In the genomic region with DNA sequence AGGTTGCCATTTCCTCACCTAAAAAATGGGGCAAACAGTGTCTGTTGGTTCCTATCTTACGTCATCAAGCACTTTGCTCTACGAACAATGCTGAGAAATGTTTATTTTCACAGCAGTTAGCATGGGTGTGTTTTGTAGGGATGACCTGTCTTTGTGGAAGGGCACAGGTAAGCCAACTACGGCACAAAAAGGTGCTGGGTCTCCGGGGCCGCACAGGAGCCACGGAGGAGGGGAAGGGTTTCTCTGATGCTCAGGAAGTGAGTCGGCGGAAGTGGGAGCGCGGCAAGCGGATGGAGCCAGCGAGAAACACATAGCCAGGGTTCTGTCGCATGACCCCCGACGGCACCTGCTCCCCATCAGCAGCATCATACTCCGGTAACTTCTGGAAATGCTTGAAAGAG, we compare ENCODE assay signal across 13 cellular contexts.
DNase-seq lines count a peak whose midpoint lies in the region; ATAC-seq, FAIRE-seq and TF ChIP-seq lines count a peak whose summit lies in the region.
"Had no signal": no experiment of that assay in that cellular context is flagged by ENCODE, and none has a peak within 500 bp of the region (broad histone marks: within the 10 kb centered on the region; RNA-seq: fewer than 3 reads in every experiment).

No MANE protein-coding gene starts in this region.

- H3K27me3 ChIP-seq in HepG2 (ENCODE audit: control insufficient read depth in 1 of 2, insufficient read depth in 2 of 2, low read length in 2 of 2) (no peaks in the 10 kb centered on the region), right lobe of liver (no peaks in the 10 kb centered on the region), testis (no peaks in the 10 kb centered on the region)
- H3K27me3 ChIP-seq: hepatocyte had no signal

- no peaks in the 10 kb centered on the region for H3K79me2 ChIP-seq in HepG2 (ENCODE audit: insufficient read depth, low read length)
- H3K79me2 ChIP-seq: hepatocyte had no signal

- CTCF ChIA-PET in HepG2 (lab: Yijun Ruan, JAX; ENCODE audit: low intra/inter-chr PET ratio, low total read pairs), result no interaction called here
- CTCF ChIA-PET in activated CD8-positive, alpha-beta memory T cell treated with anti-CD3 and anti-CD28 coated beads, Interleukin-2, amount 10 ng/mL, durations not matched to agents 7 days and 5 days (lab: Charles Lee), result no interaction called here

- no peak overlapping the region for H2AFZ ChIP-seq in HepG2 (ENCODE audit: low read length)
- H2AFZ ChIP-seq: hepatocyte had no signal

- H3K27ac Mint-ChIP-seq in activated CD8-positive, alpha-beta memory T cell treated with anti-CD3 and anti-CD28 coated beads, Interleukin-2, amount 10 ng/mL, durations not matched to agents 7 days and 5 days, result no peak overlapping the region
- H3K27ac Mint-ChIP-seq: endodermal cell had no signal

- DNase-seq in HepG2 (ENCODE audit: low spot score) (no peak), right lobe of liver (no peak), NCI-H2029 (lab: John Stamatoyannopoulos, UW) (peak; percentile 34), testis (peak; percentile 60), AG08396 (ENCODE audit: low spot score) (no peak), omental fat pad (ENCODE audit: low spot score) (no peak), NCI-H510A (lab: John Stamatoyannopoulos, UW) (no peak)
- no peak for DNase-seq in activated CD8-positive, alpha-beta memory T cell treated with anti-CD3 and anti-CD28 coated beads, Interleukin-2, amount 10 ng/mL, durations not matched to agents 7 days and 5 days
- DNase-seq: anterior cingulate cortex, endodermal cell, WERI-Rb-1 had no signal

- H3K27me3 Mint-ChIP-seq in activated CD8-positive, alpha-beta memory T cell treated with anti-CD3 and anti-CD28 coated beads, Interleukin-2, amount 10 ng/mL, durations not matched to agents 7 days and 5 days, result peaks cover 12% of the 10 kb centered on the region

- in situ Hi-C loops in HepG2 (cut with HindIII; ENCODE audit: extremely low pct_ligation_motif_present, low pct_unique_long_range_greater_than_20kb), result no loop called here

- no peak overlapping the region for H3K27ac ChIP-seq in HepG2 (ENCODE audit: extremely low read length, insufficient read depth, low read length)
- H3K27ac ChIP-seq in right lobe of liver, result no peak overlapping the region
- no peak overlapping the region for H3K27ac ChIP-seq in testis
- H3K27ac ChIP-seq: hepatocyte, WERI-Rb-1 had no signal

- TF ChIP-seq EP300 in HepG2 (IDR thresholded peaks at IDR 0.05; ENCODE audit: low read depth in 2 of 2, low read length in 2 of 2) (no peak), HepG2 (CRISPR knock-in tag; IDR thresholded peaks at IDR 0.05; ENCODE audit: borderline replicate concordance) (no peak)

- H3K4me3 Mint-ChIP-seq in activated CD8-positive, alpha-beta memory T cell treated with anti-CD3 and anti-CD28 coated beads, Interleukin-2, amount 10 ng/mL, durations not matched to agents 7 days and 5 days, result peak overlapping the region; percentile 2
- H3K4me3 Mint-ChIP-seq: endodermal cell had no signal

- H3K9me3 ChIP-seq in HepG2 (ENCODE audit: low read length), result no peaks in the 10 kb centered on the region
- H3K9me3 ChIP-seq in right lobe of liver, result no peaks in the 10 kb centered on the region
- H3K9me3 ChIP-seq in testis, result no peaks in the 10 kb centered on the region

- TF ChIP-seq CTCF in HepG2 (CRISPR knock-in tag; IDR thresholded peaks at IDR 0.05) (no peak), right lobe of liver (IDR thresholded peaks at IDR 0.05) (no peak), testis (IDR thresholded peaks at IDR 0.05) (no peak), omental fat pad (IDR thresholded peaks at IDR 0.05) (no peak)

- H3K4me1 Mint-ChIP-seq in activated CD8-positive, alpha-beta memory T cell treated with anti-CD3 and anti-CD28 coated beads, Interleukin-2, amount 10 ng/mL, durations not matched to agents 7 days and 5 days, result no peaks in the 10 kb centered on the region

- H3K9me3 Mint-ChIP-seq in activated CD8-positive, alpha-beta memory T cell treated with anti-CD3 and anti-CD28 coated beads, Interleukin-2, amount 10 ng/mL, durations not matched to agents 7 days and 5 days (ENCODE audit: low read depth), result no peaks in the 10 kb centered on the region
- H3K9me3 Mint-ChIP-seq: endodermal cell had no signal

- ATAC-seq in HepG2 (no peak), right lobe of liver (no peak), omental fat pad (ENCODE audit: low FRiP score) (no peak)
- ATAC-seq in activated CD8-positive, alpha-beta memory T cell treated with anti-CD3 and anti-CD28 coated beads, Interleukin-2, amount 10 ng/mL, durations not matched to agents 7 days and 5 days, result no peak

- TF ChIP-seq POLR2A in HepG2 (IDR thresholded peaks at IDR 0.05; ENCODE audit: insufficient read depth in 1 of 2, low read depth in 2 of 2, low read length in 2 of 2) (no peak), right lobe of liver (IDR thresholded peaks at IDR 0.05) (no peak), testis (IDR thresholded peaks at IDR 0.05) (no peak)

- no peak for FAIRE-seq in HepG2 (lab: Jason Lieb, UNC)
- FAIRE-seq: GM12891 had no signal

- H3K4me2 ChIP-seq in HepG2 (ENCODE audit: low read depth, low read length), result no peak overlapping the region
- H3K4me2 ChIP-seq: hepatocyte had no signal

- intact Hi-C loops in HepG2 (cut with micrococcal nuclease; ENCODE audit: unreplicated experiment), result no loop called here
- intact Hi-C loops in right lobe of liver (cut with DNase I), result no loop called here
- intact Hi-C loops in testis (cut with DNase I; ENCODE audit: low total_unique reads), result no loop called here

- no TSS peak for BruUV-seq in HepG2 (replicated peaks; lab: Mats Ljungman, UMichigan)

- TF ChIP-seq RAD21 in HepG2 (CRISPR knock-in tag; IDR thresholded peaks at IDR 0.05), result no peak

- H3K4me3 ChIP-seq in HepG2 (replicated peaks in 1 of 3; ENCODE audit: insufficient read depth in 1 of 3, low read depth in 2 of 3, low read length in 3 of 3), result no peak overlapping the region
- peak overlapping the region in 1 of 3 donors; percentile 9 for H3K4me3 ChIP-seq in right lobe of liver
- H3K4me3 ChIP-seq in testis, result peak overlapping the region; percentile 34 to 40
- H3K4me3 ChIP-seq: hepatocyte had no signal

- no peak overlapping the region for H3K9ac ChIP-seq in HepG2 (ENCODE audit: insufficient read depth, low read depth, low read length)

- WGBS in HepG2 (ENCODE audit: low lambda C conversion rate), result 64% methylated on average over 14 of the region's 16 CpGs
- WGBS in right lobe of liver (ENCODE audit: insufficient coverage, low coverage, low lambda C conversion rate, missing lambda C conversion rate), result 62% methylated on average over 14 of the region's 16 CpGs
- WGBS in testis, 2 donors, result 72 to 84% methylated on average over 15 of the region's 16 CpGs

- POLR2A ChIA-PET in HepG2 (lab: Yijun Ruan, JAX), result no interaction called here

- no peaks in the 10 kb centered on the region for H3K4me1 ChIP-seq in HepG2 (ENCODE audit: insufficient read depth, low read length)
- H3K4me1 ChIP-seq in right lobe of liver, result no peaks in the 10 kb centered on the region
- H3K4me1 ChIP-seq in testis, result no peaks in the 10 kb centered on the region

- H3K36me3 Mint-ChIP-seq in activated CD8-positive, alpha-beta memory T cell treated with anti-CD3 and anti-CD28 coated beads, Interleukin-2, amount 10 ng/mL, durations not matched to agents 7 days and 5 days, result no peaks in the 10 kb centered on the region

- H3K36me3 ChIP-seq in HepG2 (replicated peaks in 1 of 2; ENCODE audit: control insufficient read depth in 1 of 2, insufficient read depth in 2 of 2, low read length in 2 of 2), result no peaks in the 10 kb centered on the region
- H3K36me3 ChIP-seq in right lobe of liver, result no peaks in the 10 kb centered on the region
- no peaks in the 10 kb centered on the region for H3K36me3 ChIP-seq in testis (ENCODE audit: low read depth, missing control alignments)
- H3K36me3 ChIP-seq: WERI-Rb-1 had no signal

- H4K20me1 ChIP-seq in HepG2 (ENCODE audit: insufficient read depth, low read length), result no peaks in the 10 kb centered on the region

TF ChIP-seq in HepG2, 621 proteins besides CTCF, POLR2A, EP300 and RAD21:
- TF ChIP-seq ATF7 (IDR thresholded peaks at IDR 0.05) (peak; percentile 49; the same call in 1 of the 2 replicates), ATF7 (CRISPR knock-in tag; IDR thresholded peaks at IDR 0.05) (no peak), NFAT5 (CRISPR knock-in tag; IDR thresholded peaks at IDR 0.05) (no peak), CREB1 (IDR thresholded peaks at IDR 0.05) (peak; percentile 66), CREB1 (CRISPR knock-in tag; IDR thresholded peaks at IDR 0.05) (no peak)

Comparison
In these comparisons a context has a peak if more than half of its experiments do, and no peak if none do; other contexts are left out.
1. DNase-seq: peak in NCI-H2029 (single experiment) and testis (single experiment); none in HepG2 (single experiment), right lobe of liver (0 of 3), activated CD8-positive, alpha-beta memory T cell treated with anti-CD3 and anti-CD28 coated beads, Interleukin-2, amount 10 ng/mL, durations not matched to agents 7 days and 5 days (single experiment), AG08396 (single experiment), omental fat pad (single experiment) and NCI-H510A (single experiment).
2. H3K4me3 ChIP-seq: peak in testis (2 of 2); none in HepG2 (0 of 3).